In genomic region chr4:17912011-17912410, GRCh38 we compare ENCODE assay signal across 23 cellular contexts.
DNase-seq lines count a peak whose midpoint lies in the region; ATAC-seq and TF ChIP-seq lines count a peak whose summit lies in the region.
"Had no signal": no experiment of that assay in that cellular context is flagged by ENCODE, and none has a peak within 500 bp of the region (broad histone marks: within the 10 kb centered on the region; RNA-seq: fewer than 3 reads in every experiment).

No MANE protein-coding gene starts in this region.

- peaks cover 16% of the 10 kb centered on the region for H3K36me3 ChIP-seq in left ventricle myocardium inferior
- no peaks in the 10 kb centered on the region; the same call in 1 of the 2 replicates for H3K36me3 ChIP-seq in BE2C

- POLR2A ChIA-PET in naive thymus-derived CD8-positive, alpha-beta T cell (lab: Charles Lee), result no interaction called here

- H3K4me3 Mint-ChIP-seq in naive thymus-derived CD8-positive, alpha-beta T cell, result no peak overlapping the region
- H3K4me3 Mint-ChIP-seq: CD14-positive monocyte; CD8-positive, alpha-beta T cell; HFFc6 had no signal

- H3K36me3 Mint-ChIP-seq in naive thymus-derived CD8-positive, alpha-beta T cell, result peaks cover 15 to 37% (median 33%) of the 10 kb centered on the region in 3 donors

- H3K4me1 ChIP-seq in left ventricle myocardium inferior (no peaks in the 10 kb centered on the region), BE2C (peaks cover 4% of the 10 kb centered on the region)
- H3K4me1 ChIP-seq: BLaER1 had no signal

- H3K27ac Mint-ChIP-seq in naive thymus-derived CD8-positive, alpha-beta T cell, result no peak overlapping the region
- H3K27ac Mint-ChIP-seq: CD8-positive, alpha-beta T cell; HFFc6 had no signal

- TF ChIP-seq CTCF in left ventricle myocardium inferior (IDR thresholded peaks at IDR 0.05; ENCODE audit: borderline replicate concordance) (no peak), BE2C (IDR thresholded peaks at IDR 0.05; ENCODE audit: low read depth, low read length) (no peak)

- no peak for ATAC-seq in left cardiac atrium
- no peak for ATAC-seq in HG02678 (IDR thresholded peaks at IDR 0.05; ENCODE audit: unreplicated experiment)
- ATAC-seq in naive thymus-derived CD8-positive, alpha-beta T cell, result no peak
- ATAC-seq: CD8-positive, alpha-beta T cell; GM12878; HCT116 had no signal

- DNase-seq in left cardiac atrium (peak; percentile 24), left ventricle myocardium inferior (no peak), BE2C (peak; percentile 13), globus pallidus (ENCODE audit: low spot score) (peak; percentile 24), superior temporal gyrus (ENCODE audit: extremely low spot score) (peak; percentile 28), DMS 273 (lab: John Stamatoyannopoulos, UW; ENCODE audit: unreplicated experiment) (no peak)
- DNase-seq in naive thymus-derived CD8-positive, alpha-beta T cell, result no peak
- DNase-seq: 8988T; Calu3; CD8-positive, alpha-beta T cell; DMS 273 treated with DMSO at 0.1 percent for 48 hours; DMS53; DND-41; EL; GOT3; H7; HFFc6 had no signal

- no peak overlapping the region for H3K27ac ChIP-seq in left ventricle myocardium inferior (replicated peaks)
- H3K27ac ChIP-seq: BLaER1, HL-60 had no signal

- intact Hi-C loops in left cardiac atrium (cut with DNase I), result no loop called here
- intact Hi-C loops in left ventricle myocardium inferior (cut with micrococcal nuclease), result no loop called here

- peaks cover 0 to 6% (median 2%) of the 10 kb centered on the region in 4 donors for H3K4me1 Mint-ChIP-seq in naive thymus-derived CD8-positive, alpha-beta T cell

- H3K4me3 ChIP-seq in left ventricle myocardium inferior (no peak overlapping the region), BE2C (ENCODE audit: low read depth, low read length) (no peak overlapping the region)
- H3K4me3 ChIP-seq: BLaER1, GM12878 had no signal

- H3K27me3 Mint-ChIP-seq in naive thymus-derived CD8-positive, alpha-beta T cell, result no peaks in the 10 kb centered on the region

- H3K27me3 ChIP-seq in left ventricle myocardium inferior (ENCODE audit: low read depth) (no peaks in the 10 kb centered on the region), BE2C (no peaks in the 10 kb centered on the region)
- H3K27me3 ChIP-seq: BLaER1 had no signal

- no peaks in the 10 kb centered on the region for H3K9me3 Mint-ChIP-seq in naive thymus-derived CD8-positive, alpha-beta T cell
- H3K9me3 Mint-ChIP-seq: CD8-positive, alpha-beta T cell; HFFc6 had no signal

- H3K9me3 ChIP-seq in left ventricle myocardium inferior (replicated peaks) (no peaks in the 10 kb centered on the region), BE2C (no peaks in the 10 kb centered on the region)

Comparison
In these comparisons a context has a peak if more than half of its experiments do, and no peak if none do; other contexts are left out.
1. DNase-seq: peak in left cardiac atrium (single experiment), BE2C (single experiment), globus pallidus (single experiment) and superior temporal gyrus (single experiment); none in left ventricle myocardium inferior (single experiment), DMS 273 (single experiment) and naive thymus-derived CD8-positive, alpha-beta T cell (0 of 10).